In genomic region chr9:136544549-136545064, GRCh38 we compare ENCODE assay signal across 8 cellular contexts. TPM values are rescaled to one million over a fixed set of nuclear protein-coding genes. Genes with fewer than 3 reads are reported as not detected.
A peak's percentile ranks its signal among the peaks of the same experiment; 100 is the strongest.
DNase-seq lines count a peak whose midpoint lies in the region; ATAC-seq, FAIRE-seq and TF ChIP-seq lines count a peak whose summit lies in the region.

No MANE protein-coding gene starts in this region.

- H3K36me3 ChIP-seq in SJCRH30: peaks cover 4% of the 10 kb centered on the region; the same call in 1 of the 2 replicates

- H3K4me3 ChIP-seq in SJCRH30: peak overlapping the region; percentile 81

- H3K27me3 ChIP-seq in SJCRH30: peaks cover 28% of the 10 kb centered on the region

- peak overlapping the region; percentile 37 for H3K27ac ChIP-seq in SJCRH30

- peak; percentile 81 for FAIRE-seq in GM12891 (lab: Jason Lieb, UNC)

- DNase-seq in GM12891 (ENCODE audit: insufficient read length, low spot score) (peak; percentile 66), SJCRH30 (peak; percentile 89 to 92), amygdala (lab: John Stamatoyannopoulos, UW) (peak in 55 of 56 donors; percentile 30 to 93 (median 82)), hepatic stellate cell (ENCODE audit: low spot score) (peak; percentile 85), putamen (ENCODE audit: low spot score) (peak; percentile 94), glomerular visceral epithelial cell (ENCODE audit: extremely low spot score) (no peak), OCI-M2 (lab: John Stamatoyannopoulos, UW; ENCODE audit: unreplicated experiment) (no peak)

- peaks cover 20% of the 10 kb centered on the region; the same call in 1 of the 2 replicates for H3K4me1 ChIP-seq in SJCRH30

- H3K9me3 ChIP-seq in SJCRH30 (replicated peaks): no peaks in the 10 kb centered on the region

- no peak for ATAC-seq in GM21447 (IDR thresholded peaks at IDR 0.05; ENCODE audit: unreplicated experiment)

- no peak for TF ChIP-seq POLR2A in GM12891 (IDR thresholded peaks at IDR 0.05; ENCODE audit: low read depth, low read length)

TF ChIP-seq in GM12891, 5 proteins besides CTCF, POLR2A, EP300 and RAD21:
- TF ChIP-seq POLR2AphosphoS5 (IDR thresholded peaks at IDR 0.05; ENCODE audit: low read depth, low read length): no peak
- no peak for TF ChIP-seq POU2F2 (IDR thresholded peaks at IDR 0.05; ENCODE audit: low read depth, low read length)
- TF ChIP-seq SPI1 (IDR thresholded peaks at IDR 0.05; ENCODE audit: low read depth, low read length): no peak
- TF ChIP-seq PAX5 (IDR thresholded peaks at IDR 0.05; ENCODE audit: insufficient read depth, low read length, severe bottlenecking): no peak
- no peak for TF ChIP-seq TAF1 (IDR thresholded peaks at IDR 0.05; ENCODE audit: low read depth, low read length)

RNA-seq across cellular contexts. Expression of gene NOTCH1, which starts 1.2 kb away (rescaled TPM):
- 7.0 TPM for polyA plus RNA-seq in GM12891 (2012; ENCODE audit: low read depth, missing spikeins)
- 25.8 and 28.5 TPM in 2 replicates for total RNA-seq in SJCRH30 (2014; rRNA removed; shearing (Covaris generic))

Comparison
In these comparisons a context has a peak if more than half of its experiments do, and no peak if none do; other contexts are left out.
1. DNase-seq: peak in GM12891 (single experiment), SJCRH30 (2 of 2), amygdala (55 of 56), hepatic stellate cell (single experiment) and putamen (single experiment); none in glomerular visceral epithelial cell (single experiment) and OCI-M2 (single experiment).